In genomic region chr11:61682093-61682732, GRCh38 we compare ENCODE assay signal across 2 cellular contexts.
TF ChIP-seq lines count a peak whose summit lies in the region.

No MANE protein-coding gene starts in this region.

TF ChIP-seq in A549, 52 proteins besides CTCF, POLR2A, EP300 and RAD21 (continued from another document):
- 0 out of 2 replicates have a peak, but pooled peaks have one; percentile 32 for TF ChIP-seq E2F6 (IDR thresholded peaks at IDR 0.05; ENCODE audit: borderline replicate concordance, low read depth)

TF ChIP-seq in HEK293, 187 proteins besides CTCF, POLR2A, EP300 and RAD21 (continued from another document):
- TF ChIP-seq ZNF629 (tag by site-specific recombination; IDR thresholded peaks at IDR 0.05) (no peak), KLF1 (tag by site-specific recombination; IDR thresholded peaks at IDR 0.05) (no peak), ZNF274 (IDR thresholded peaks at IDR 0.05; ENCODE audit: low read length) (no peak), ZNF274 (tag by site-specific recombination; IDR thresholded peaks at IDR 0.05; ENCODE audit: borderline replicate concordance) (no peak), ZNF214 (tag by site-specific recombination; IDR thresholded peaks at IDR 0.05; ENCODE audit: borderline replicate concordance) (no peak), ZNF394 (tag by site-specific recombination; IDR thresholded peaks at IDR 0.05; ENCODE audit: borderline replicate concordance) (no peak), ZNF626 (tag by site-specific recombination; IDR thresholded peaks at IDR 0.05) (no peak), ZNF561 (tag by site-specific recombination; IDR thresholded peaks at IDR 0.05; ENCODE audit: borderline replicate concordance) (no peak), ZFHX2 (tag by site-specific recombination; conservative IDR thresholded peaks at IDR 0.05) (peak; percentile 37), ZBTB26 (tag by site-specific recombination; optimal IDR thresholded peaks at IDR 0.05) (peak; percentile 8), MEIS1 (CRISPR knock-in tag; IDR thresholded peaks at IDR 0.05; ENCODE audit: borderline replicate concordance) (no peak), REPIN1 (tag by site-specific recombination; IDR thresholded peaks at IDR 0.05; ENCODE audit: low read depth) (no peak), ZSCAN30 (tag by site-specific recombination; IDR thresholded peaks at IDR 0.05) (no peak), RBAK (tag by site-specific recombination; IDR thresholded peaks at IDR 0.05) (no peak), ZNF341 (tag by site-specific recombination; IDR thresholded peaks at IDR 0.05; ENCODE audit: low read depth) (no peak), PRDM4 (tag by site-specific recombination; IDR thresholded peaks at IDR 0.05) (no peak), ZNF677 (tag by site-specific recombination; IDR thresholded peaks at IDR 0.05) (no peak), ZNF510 (tag by site-specific recombination; IDR thresholded peaks at IDR 0.05; ENCODE audit: insufficient replicate concordance) (no peak), ZNF2 (tag by site-specific recombination; IDR thresholded peaks at IDR 0.05) (no peak), ZNF658 (tag by site-specific recombination; IDR thresholded peaks at IDR 0.05) (no peak), YY2 (tag by site-specific recombination; IDR thresholded peaks at IDR 0.05) (no peak), ZNF514 (tag by site-specific recombination; IDR thresholded peaks at IDR 0.05) (no peak), PATZ1 (tag by site-specific recombination; IDR thresholded peaks at IDR 0.05) (peak; percentile 57; the same call in 1 of the 2 replicates), REST (tag by site-specific recombination; IDR thresholded peaks at IDR 0.05) (no peak), OSR2 (tag by site-specific recombination; IDR thresholded peaks at IDR 0.05) (peak; percentile 26; the same call in 1 of the 2 replicates), SP2 (tag by site-specific recombination; IDR thresholded peaks at IDR 0.05) (0 out of 2 replicates have a peak, but pooled peaks have one; percentile 9), IKZF3 (tag by site-specific recombination; IDR thresholded peaks at IDR 0.05) (no peak), WT1 (tag by site-specific recombination; IDR thresholded peaks at IDR 0.05) (no peak), ZNF488 (tag by site-specific recombination; IDR thresholded peaks at IDR 0.05) (no peak), ZNF302 (tag by site-specific recombination; IDR thresholded peaks at IDR 0.05; ENCODE audit: low read depth) (no peak), ZNF324 (tag by site-specific recombination; IDR thresholded peaks at IDR 0.05) (no peak), ZNF335 (tag by site-specific recombination; conservative IDR thresholded peaks at IDR 0.05) (no peak), ZNF174 (tag by site-specific recombination; IDR thresholded peaks at IDR 0.05) (no peak), HIC1 (tag by site-specific recombination; IDR thresholded peaks at IDR 0.05) (no peak), PBX3 (CRISPR knock-in tag; IDR thresholded peaks at IDR 0.05) (no peak), ZNF623 (tag by site-specific recombination; IDR thresholded peaks at IDR 0.05) (no peak), ZBTB17 (tag by site-specific recombination; IDR thresholded peaks at IDR 0.05) (0 out of 2 replicates have a peak, but pooled peaks have one; percentile 14), ZNF423 (tag by site-specific recombination; IDR thresholded peaks at IDR 0.05) (no peak), ZNF398 (tag by site-specific recombination; IDR thresholded peaks at IDR 0.05) (no peak), ZNF654 (tag by site-specific recombination; IDR thresholded peaks at IDR 0.05; ENCODE audit: low read depth) (no peak), KLF17 (tag by site-specific recombination; IDR thresholded peaks at IDR 0.05) (peak; percentile 57; the same call in 1 of the 2 replicates), SALL2 (tag by site-specific recombination; IDR thresholded peaks at IDR 0.05; ENCODE audit: borderline replicate concordance) (no peak), ZSCAN16 (tag by site-specific recombination; IDR thresholded peaks at IDR 0.05) (no peak), SP3 (tag by site-specific recombination; IDR thresholded peaks at IDR 0.05) (no peak), ZNF121 (tag by site-specific recombination; IDR thresholded peaks at IDR 0.05) (no peak)
